Comparison of ENCODE assay signal across 20 cellular contexts in genomic region chr19:39500543-39500942, GRCh38. TPM values are rescaled to one million over a fixed set of nuclear protein-coding genes. Genes with fewer than 3 reads are reported as not detected.
DNase-seq lines count a peak whose midpoint lies in the region; TF ChIP-seq lines count a peak whose summit lies in the region.
"Had no signal": no experiment of that assay in that cellular context is flagged by ENCODE, and none has a peak within 500 bp of the region (broad histone marks: within the 10 kb centered on the region; RNA-seq: fewer than 3 reads in every experiment).

No MANE protein-coding gene starts in this region.

- DNase-seq in Caco-2 (no peak), OCI-M1 (lab: John Stamatoyannopoulos, UW) (peak; percentile 24), glutamatergic neuron (no peak), neural crest cell (ENCODE audit: low read depth, low spot score) (no peak), DMS 273 (lab: John Stamatoyannopoulos, UW; ENCODE audit: unreplicated experiment) (no peak), NCI-H2081 treated with DMSO at 0.1 percent for 48 hours (lab: John Stamatoyannopoulos, UW) (no peak), T-helper 9 cell (no peak)
- DNase-seq in stimulated activated CD4-positive, alpha-beta T cell treated with anti-CD3 and anti-CD28 coated beads, Interleukin-15, amount 100 ng/mL, for 24 hours, result no peak
- DNase-seq: CD4-positive, alpha-beta memory T cell; DMS153; IMR-90; NCI-H1105 treated with DMSO at 0.1 percent for 48 hours; NCI-H2029 treated with DMSO at 0.1 percent for 48 hours; NCI-H2171; NCI-H524 treated with DMSO at 0.1 percent for 48 hours; NCI-H82; SJCRH30 had no signal

- TF ChIP-seq CTCF in Caco-2 (IDR thresholded peaks at IDR 0.05; ENCODE audit: insufficient read depth in 1 of 2, low read depth in 1 of 2, low read length in 1 of 2, severe bottlenecking in 1 of 2, unreplicated experiment in 1 of 2), result no peak
- no peak for TF ChIP-seq CTCF in glutamatergic neuron (IDR thresholded peaks at IDR 0.05; ENCODE audit: partially characterized antibody, unreplicated experiment)
- no peak for TF ChIP-seq CTCF in neural crest cell (conservative IDR thresholded peaks at IDR 0.05)

- POLR2A ChIA-PET in Caco-2 (lab: Charles Lee), result interaction anchor here (0.6 kb wide), 1 partner anchor 924 kb away, joined by 3 read pairs; no protein-coding TSS in a partner anchor

- CTCF ChIA-PET in Caco-2 (lab: Charles Lee), result interaction anchor here (0.6 to 0.9 kb wide), 3 partner anchors 29 to 60 kb away, joined by 3 to 11 read pairs (median 3); no protein-coding TSS in a partner anchor

- H3K4me1 Mint-ChIP-seq in Caco-2 (ENCODE audit: low read depth, unreplicated experiment), result peaks cover 16% of the 10 kb centered on the region
- peaks cover 36% of the 10 kb centered on the region for H3K4me1 Mint-ChIP-seq in glutamatergic neuron (ENCODE audit: low read depth, unreplicated experiment)
- H3K4me1 Mint-ChIP-seq in neural crest cell, result peaks cover 17% of the 10 kb centered on the region

- no peaks in the 10 kb centered on the region for H3K36me3 ChIP-seq in Caco-2 (ENCODE audit: control insufficient read depth, insufficient read depth, low read length)
- H3K36me3 ChIP-seq: SJCRH30 had no signal

- no peak overlapping the region for H3K4me3 ChIP-seq in Caco-2 (ENCODE audit: low read depth, low read length)
- H3K4me3 ChIP-seq: SJCRH30 had no signal

- H3K4me3 Mint-ChIP-seq in Caco-2 (ENCODE audit: unreplicated experiment) (peak overlapping the region; percentile 26), glutamatergic neuron (ENCODE audit: unreplicated experiment) (peak overlapping the region; percentile 97), neural crest cell (peak overlapping the region; percentile 54)

- H3K27ac Mint-ChIP-seq in Caco-2 (ENCODE audit: unreplicated experiment) (no peak overlapping the region), glutamatergic neuron (ENCODE audit: unreplicated experiment) (peak overlapping the region; percentile 99), neural crest cell (ENCODE audit: unreplicated experiment) (no peak overlapping the region)

- H3K9me3 Mint-ChIP-seq in Caco-2 (ENCODE audit: unreplicated experiment) (no peaks in the 10 kb centered on the region), glutamatergic neuron (ENCODE audit: unreplicated experiment) (peaks cover 35% of the 10 kb centered on the region), neural crest cell (peaks cover under 1% of the 10 kb centered on the region)
- H3K9me3 Mint-ChIP-seq: CD4-positive, alpha-beta memory T cell had no signal

- H3K36me3 Mint-ChIP-seq in Caco-2 (ENCODE audit: insufficient read depth, unreplicated experiment) (no peaks in the 10 kb centered on the region), glutamatergic neuron (ENCODE audit: unreplicated experiment) (peaks cover 7% of the 10 kb centered on the region), neural crest cell (ENCODE audit: low read depth) (no peaks in the 10 kb centered on the region)
- H3K36me3 Mint-ChIP-seq: CD4-positive, alpha-beta memory T cell had no signal

- intact Hi-C loops in Caco-2 (cut with micrococcal nuclease; ENCODE audit: unreplicated experiment), result no loop called here

- peaks cover 18% of the 10 kb centered on the region for H3K4me1 ChIP-seq in Caco-2

- peaks cover 1% of the 10 kb centered on the region for H3K27me3 ChIP-seq in Caco-2 (replicated peaks; ENCODE audit: control insufficient read depth, insufficient read depth, low read length)

- peaks cover 29% of the 10 kb centered on the region for H3K27me3 Mint-ChIP-seq in Caco-2 (ENCODE audit: insufficient read depth, unreplicated experiment)
- peaks cover 38% of the 10 kb centered on the region for H3K27me3 Mint-ChIP-seq in glutamatergic neuron (ENCODE audit: unreplicated experiment)
- H3K27me3 Mint-ChIP-seq in neural crest cell (ENCODE audit: low read depth), result peaks cover 88% of the 10 kb centered on the region

- no peaks in the 10 kb centered on the region for H3K9me3 ChIP-seq in Caco-2
- H3K9me3 ChIP-seq: BLaER1 treated with 17β-estradiol and CSF1 and Interleukin-3, amounts not matched to agents 10 nM and 100 nM; SJCRH30 had no signal

- BruUV-seq in Caco-2 (replicated peaks; lab: Mats Ljungman, UMichigan), result no TSS peak

RNA-seq across cellular contexts. Expression of gene DLL3, which starts 1.8 kb away (rescaled TPM):
- total RNA-seq in Caco-2 (2022) (1.7 and 2.7 TPM in 2 replicates), glutamatergic neuron (ENCODE audit: unreplicated experiment) (788 TPM), neural crest cell (17.9 and 22.3 TPM in 2 replicates)

RNA-seq across cellular contexts. Expression of gene SELENOV, which starts 14.4 kb away (rescaled TPM):
- total RNA-seq in Caco-2 (2022) (0.46 and 1.6 TPM in 2 replicates), glutamatergic neuron (ENCODE audit: unreplicated experiment) (9.9 TPM), neural crest cell (not detected in 2 replicates)
- total RNA-seq: CD4-positive, alpha-beta memory T cell; HT1080; IMR-90; OCI-LY7 had no signal

RNA-seq across cellular contexts. Expression of gene TIMM50, which starts 19.9 kb away (rescaled TPM):
- total RNA-seq in Caco-2 (2022) (152 and 162 TPM in 2 replicates), glutamatergic neuron (ENCODE audit: unreplicated experiment) (256 TPM), neural crest cell (118 and 121 TPM in 2 replicates)

RNA-seq across cellular contexts. Expression of gene EID2B, which starts 32.1 kb away (rescaled TPM):
- 2.1 and 2.8 TPM in 2 replicates for total RNA-seq in Caco-2 (2022)
- total RNA-seq in glutamatergic neuron (ENCODE audit: unreplicated experiment), result 7.6 TPM
- 7.2 and 7.7 TPM in 2 replicates for total RNA-seq in neural crest cell

RNA-seq across cellular contexts. Expression of gene EID2, which starts 39.4 kb away (rescaled TPM):
- 21.7 and 26.3 TPM in 2 replicates for total RNA-seq in Caco-2 (2022)
- 20.2 TPM for total RNA-seq in glutamatergic neuron (ENCODE audit: unreplicated experiment)
- 28.0 and 30.8 TPM in 2 replicates for total RNA-seq in neural crest cell

Comparison
In these comparisons a context has a peak if more than half of its experiments do, and no peak if none do; other contexts are left out.
1. H3K4me3 Mint-ChIP-seq: peak in every context shown above with its lines; median percentile 97 in glutamatergic neuron; 54 in neural crest cell; 26 in Caco-2.
2. RNA of gene DLL3, which starts 1.8 kb away (total RNA-seq): 788 TPM in glutamatergic neuron (single experiment); 17.9 to 22.3 TPM in neural crest cell and 1.7 to 2.7 TPM in Caco-2; every median in the first group is over 10 times any median in the second.